8 cellular contexts compared by ENCODE assay signal in genomic region chr4:53364624-53365023, GRCh38. TPM values are rescaled to one million over a fixed set of nuclear protein-coding genes. Genes with fewer than 3 reads are reported as not detected.
DNase-seq lines count a peak whose midpoint lies in the region; ATAC-seq and TF ChIP-seq lines count a peak whose summit lies in the region.

No MANE protein-coding gene starts in this region.

- H3K9me3 ChIP-seq in Karpas-422 (ENCODE audit: low read length), result no peaks in the 10 kb centered on the region
- no peaks in the 10 kb centered on the region for H3K9me3 ChIP-seq in colonic mucosa

- POLR2A ChIA-PET in BJ (lab: Charles Lee), result no interaction called here

- H3K27ac ChIP-seq in Karpas-422 (ENCODE audit: low read length) (no peak overlapping the region), colonic mucosa (no peak overlapping the region)

- peaks cover 8% of the 10 kb centered on the region for H3K9me3 Mint-ChIP-seq in nephron progenitor cell

- H3K4me1 Mint-ChIP-seq in nephron progenitor cell, result peaks cover 35% of the 10 kb centered on the region

- CTCF ChIA-PET in BJ (lab: Yijun Ruan, JAX), result no interaction called here

- H3K79me2 ChIP-seq in Karpas-422 (ENCODE audit: low read length), result peaks cover 63% of the 10 kb centered on the region

- no peaks in the 10 kb centered on the region for H4K20me1 ChIP-seq in Karpas-422 (ENCODE audit: insufficient read depth, low read depth, low read length)

- peak overlapping the region; percentile 91 for H3K9ac ChIP-seq in Karpas-422 (ENCODE audit: low read length)
- peak overlapping the region in 1 of 2 donors; percentile 90 for H3K9ac ChIP-seq in colonic mucosa (ENCODE audit: low read depth in 2 of 2, low read length in 2 of 2)

- no peak for ATAC-seq in GM18861 (IDR thresholded peaks at IDR 0.05; ENCODE audit: unreplicated experiment)

- no peaks in the 10 kb centered on the region for H3K27me3 ChIP-seq in BJ (ENCODE audit: control insufficient read depth, insufficient read depth, low read length)
- H3K27me3 ChIP-seq in Karpas-422 (ENCODE audit: low read length), result no peaks in the 10 kb centered on the region
- no peaks in the 10 kb centered on the region for H3K27me3 ChIP-seq in colonic mucosa

- H3K4me2 ChIP-seq in Karpas-422 (ENCODE audit: low read depth, low read length, poor library complexity, severe bottlenecking), result peak overlapping the region; percentile 99

- TF ChIP-seq CTCF in BJ (IDR thresholded peaks at IDR 0.05; ENCODE audit: insufficient read depth, low read depth, low read length), result no peak
- TF ChIP-seq CTCF in colonic mucosa (IDR thresholded peaks at IDR 0.05), result no peak
- TF ChIP-seq CTCF in nephron progenitor cell (IDR thresholded peaks at IDR 0.05), result no peak

- no peak overlapping the region for H2AFZ ChIP-seq in Karpas-422 (ENCODE audit: low read length)

- peaks cover 6% of the 10 kb centered on the region; the same call in 1 of the 2 replicates for H3K9me2 ChIP-seq in Karpas-422 (replicated peaks; ENCODE audit: insufficient read depth, low read length)

- no peaks in the 10 kb centered on the region for H3K36me3 Mint-ChIP-seq in nephron progenitor cell (ENCODE audit: low read depth)

- H3K27ac Mint-ChIP-seq in nephron progenitor cell, result no peak overlapping the region

- H3K36me3 ChIP-seq in BJ (ENCODE audit: control insufficient read depth, insufficient read depth, low read length) (no peaks in the 10 kb centered on the region), Karpas-422 (ENCODE audit: insufficient read depth, low read length) (peaks cover 5% of the 10 kb centered on the region; the same call in 1 of the 2 replicates), colonic mucosa (no peaks in the 10 kb centered on the region)

- intact Hi-C loops in colonic mucosa (cut with DNase I), result no loop called here

- DNase-seq in BJ (ENCODE audit: low read depth) (no peak), Karpas-422 (no peak), colonic mucosa (no peak), nephron progenitor cell (no peak), NCI-H2196 treated with DMSO at 0.1 percent for 48 hours (lab: John Stamatoyannopoulos, UW; ENCODE audit: unreplicated experiment) (no peak), foreskin melanocyte (no peak)
- DNase-seq in stimulated activated CD4-positive, alpha-beta T cell treated with anti-CD3 and anti-CD28 coated beads, Interleukin-1b, Interleukin-23, amount 100 ng/mL, for 48 hours, result no peak

- H3K27me3 Mint-ChIP-seq in nephron progenitor cell (ENCODE audit: low read depth, poor library complexity), result peaks cover 32% of the 10 kb centered on the region

- H3K4me3 ChIP-seq in BJ (ENCODE audit: low read depth, low read length) (peak overlapping the region; percentile 93), Karpas-422 (ENCODE audit: low read length) (peak overlapping the region; percentile 98), colonic mucosa (peak overlapping the region; percentile 92)

- H3K4me3 Mint-ChIP-seq in nephron progenitor cell, result peak overlapping the region; percentile 94

- H3K4me1 ChIP-seq in Karpas-422 (ENCODE audit: low read length), result peaks cover 57% of the 10 kb centered on the region
- peaks cover 7% of the 10 kb centered on the region for H3K4me1 ChIP-seq in colonic mucosa

RNA-seq across cellular contexts. Expression of gene SCFD2, which starts 1.2 kb away (rescaled TPM):
- 14.8 and 17.4 TPM in 2 replicates for polyA plus RNA-seq in BJ (2011; rRNA removed)
- 35.3 and 44.2 TPM in 2 replicates for polyA minus RNA-seq in BJ (2011; rRNA and poly(A)+ RNA removed)
- 28.5 and 49.6 TPM in 2 replicates for total RNA-seq in Karpas-422 (2014; rRNA removed; shearing (Covaris generic); ENCODE audit: low replicate concordance)
- 10 to 100 TPM; 11.5 to 29.4 TPM for total RNA-seq in colonic mucosa

RNA-seq across cellular contexts. Expression of gene FIP1L1, which starts 12.8 kb away (rescaled TPM):
- polyA plus RNA-seq in BJ (2011; rRNA removed), result 14.2 and 22.6 TPM in 2 replicates
- polyA minus RNA-seq in BJ (2011; rRNA and poly(A)+ RNA removed), result 26.5 and 31.9 TPM in 2 replicates
- 89.0 and 95.0 TPM in 2 replicates for total RNA-seq in Karpas-422 (2014; rRNA removed; shearing (Covaris generic); ENCODE audit: low replicate concordance)
- total RNA-seq in colonic mucosa, result 10 to 100 TPM; 38.8 to 46.6 TPM
